ENCODE assay signal across 10 cellular contexts in genomic region chr6:113650610-113650979, GRCh38.
"Had no signal": no experiment of that assay in that cellular context is flagged by ENCODE, and none has a peak within 500 bp of the region (broad histone marks: within the 10 kb centered on the region; RNA-seq: fewer than 3 reads in every experiment).

No MANE protein-coding gene starts in this region.

- FAIRE-seq: colon had no signal

- DNase-seq: activated CD4-positive, alpha-beta T cell treated with anti-CD3 and anti-CD28 coated beads, Interleukin-2, amount 10 ng/mL, durations not matched to agents 24 days and 14 days; activated naive CD4-positive, alpha-beta T cell; effector CD8-positive, alpha-beta T cell; naive thymus-derived CD4-positive, alpha-beta T cell; sigmoid colon; stimulated activated CD4-positive, alpha-beta T cell treated with anti-CD3 and anti-CD28 coated beads, Interleukin-12 subunit alpha, Interleukin-12 subunit beta, amount 100 ng/mL, for 4 hours; T-helper 9 cell; testis; WERI-Rb-1 had no signal

- H3K4me1 ChIP-seq: testis had no signal

- H3K9me3 ChIP-seq: sigmoid colon, testis had no signal

- ATAC-seq: naive thymus-derived CD4-positive, alpha-beta T cell had no signal

- H3K27me3 ChIP-seq: sigmoid colon, testis had no signal

- H3K36me3 ChIP-seq: sigmoid colon, WERI-Rb-1 had no signal

- H3K27ac ChIP-seq: sigmoid colon, testis, WERI-Rb-1 had no signal

- H3K4me3 ChIP-seq: sigmoid colon, testis had no signal
